In the genomic region with DNA sequence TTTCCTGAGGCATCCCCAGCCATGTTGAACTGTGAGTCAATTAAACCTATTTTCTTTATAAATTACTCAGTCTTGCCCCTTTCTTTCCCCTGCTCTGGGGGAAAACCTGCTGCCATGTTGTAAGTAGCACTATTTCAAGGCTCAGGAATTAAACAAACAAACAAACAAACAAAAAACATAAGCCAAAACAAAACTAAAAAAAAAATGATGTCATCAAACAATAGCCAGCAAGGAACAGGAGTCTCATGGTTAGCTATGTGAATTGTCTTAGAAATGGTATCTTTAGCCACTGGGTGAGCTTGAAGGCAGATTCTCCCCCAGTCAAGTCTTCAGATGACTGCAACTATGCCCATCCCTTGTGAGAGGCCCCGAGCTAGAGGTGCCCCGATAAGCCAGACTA, we compare ENCODE assay signal across 7 cellular contexts.
"Had no signal": no experiment of that assay in that cellular context is flagged by ENCODE, and none has a peak within 500 bp of the region (broad histone marks: within the 10 kb centered on the region; RNA-seq: fewer than 3 reads in every experiment).

No MANE protein-coding gene starts in this region.

- FAIRE-seq: G401.6, GM12891, GM12892, GM18507, GM19239 had no signal

- DNase-seq: GDM1, GF-D8 had no signal
